Comparison of ENCODE assay signal across 7 cellular contexts in the genomic region with DNA sequence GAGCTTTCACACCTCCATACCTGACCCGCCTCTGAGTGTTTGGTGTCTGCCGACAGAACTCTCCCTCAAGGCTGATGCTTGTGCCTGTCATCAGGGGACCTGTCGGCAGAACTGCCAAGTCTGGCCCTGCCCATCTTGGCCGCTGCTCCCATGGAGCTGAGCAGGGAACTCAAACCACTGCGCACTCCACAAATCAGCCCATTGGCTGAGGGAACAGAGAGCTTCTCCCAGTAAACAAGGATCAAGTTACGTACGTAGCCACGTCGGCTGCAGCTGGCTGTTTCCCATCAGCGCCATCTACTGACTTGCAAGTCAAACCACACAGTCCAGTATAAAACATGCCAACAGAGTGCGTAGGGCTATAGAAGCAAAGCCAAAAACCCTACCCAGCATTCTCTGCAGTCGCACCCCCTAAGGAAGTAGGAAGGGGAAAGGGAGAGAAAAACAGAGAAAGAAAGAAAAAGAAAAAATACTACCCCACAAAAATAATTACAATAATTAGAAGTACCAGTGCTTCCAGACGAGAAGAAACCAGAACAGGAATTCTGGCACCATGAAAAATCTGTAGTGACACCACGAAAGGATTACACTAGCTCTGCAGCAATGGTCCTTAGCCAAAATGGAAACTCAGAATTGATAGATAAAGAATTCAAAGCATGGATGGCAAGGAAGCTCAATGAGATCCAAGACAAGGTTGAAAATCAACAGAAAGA. TPM values are rescaled to one million over a fixed set of nuclear protein-coding genes. Genes with fewer than 3 reads are reported as not detected.
DNase-seq lines count a peak whose midpoint lies in the region; ATAC-seq and TF ChIP-seq lines count a peak whose summit lies in the region.
"Had no signal": no experiment of that assay in that cellular context is flagged by ENCODE, and none has a peak within 500 bp of the region (broad histone marks: within the 10 kb centered on the region; RNA-seq: fewer than 3 reads in every experiment).

No MANE protein-coding gene starts in this region.

- no peak for TF ChIP-seq POLR2A in esophagus squamous epithelium (IDR thresholded peaks at IDR 0.05)

- no peak overlapping the region for H3K4me3 ChIP-seq in colonic mucosa
- H3K4me3 ChIP-seq in smooth muscle cell: peak overlapping the region; percentile 13
- peak overlapping the region in 1 of 4 donors; percentile 3 for H3K4me3 ChIP-seq in esophagus squamous epithelium

- H2AFZ ChIP-seq in smooth muscle cell (ENCODE audit: low read depth): peak overlapping the region; percentile 84

- no peak for ATAC-seq in GM18909 (IDR thresholded peaks at IDR 0.05; ENCODE audit: poor library complexity, unreplicated experiment)

- H3K9ac ChIP-seq in colonic mucosa (ENCODE audit: low read depth in 2 of 2, low read length in 2 of 2): no peak overlapping the region
- no peak overlapping the region for H3K9ac ChIP-seq in smooth muscle cell (ENCODE audit: low read depth)

- no peaks in the 10 kb centered on the region for H3K9me3 ChIP-seq in colonic mucosa
- no peaks in the 10 kb centered on the region for H3K9me3 ChIP-seq in smooth muscle cell (replicated peaks; ENCODE audit: low read depth)
- peaks cover 0 to 4% (median 0%) of the 10 kb centered on the region in 3 donors for H3K9me3 ChIP-seq in esophagus squamous epithelium

- TF ChIP-seq CTCF in GM13977 (IDR thresholded peaks at IDR 0.05; ENCODE audit: extremely low read depth, insufficient read depth, missing control alignments) (peak; percentile 35), colonic mucosa (IDR thresholded peaks at IDR 0.05) (peak; percentile 51), smooth muscle cell (IDR thresholded peaks at IDR 0.05; ENCODE audit: borderline replicate concordance, insufficient read depth, poor library complexity, severe bottlenecking) (peak; percentile 38), esophagus squamous epithelium (IDR thresholded peaks at IDR 0.05) (peak in 2 of 6 experiments; percentile 5 to 37)

- H3K36me3 ChIP-seq in colonic mucosa (no peaks in the 10 kb centered on the region), smooth muscle cell (ENCODE audit: low read depth) (no peaks in the 10 kb centered on the region), esophagus squamous epithelium (no peaks in the 10 kb centered on the region)

- no peak for DNase-seq in GM13977 (ENCODE audit: low spot score)
- DNase-seq in NCI-H2196 treated with DMSO at 0.1 percent for 48 hours (lab: John Stamatoyannopoulos, UW; ENCODE audit: unreplicated experiment): peak; percentile 45
- DNase-seq in colonic mucosa: peak; percentile 65
- DNase-seq in smooth muscle cell (lab: John Stamatoyannopoulos, UW; ENCODE audit: unreplicated experiment): no peak
- no peak for DNase-seq in esophagus squamous epithelium (lab: John Stamatoyannopoulos, UW)
- DNase-seq: activated B cell treated with CpG ODN at 0.5 μM for 24 hours had no signal

- H3K4me1 ChIP-seq in colonic mucosa (no peaks in the 10 kb centered on the region), smooth muscle cell (ENCODE audit: low read depth) (no peaks in the 10 kb centered on the region), esophagus squamous epithelium (no peaks in the 10 kb centered on the region)

- no peaks in the 10 kb centered on the region for H4K20me1 ChIP-seq in smooth muscle cell (ENCODE audit: low read depth)

- 17% methylated on average over 14 of the region's 14 CpGs for WGBS in smooth muscle cell (ENCODE audit: low lambda C conversion rate)
- WGBS in esophagus squamous epithelium, 2 donors: 43 to 59% methylated on average over 6 to 11 of the region's 14 CpGs

- intact Hi-C loops in colonic mucosa (cut with DNase I): loop anchor here (5.0 kb wide), 1 partner anchor 67 kb away; no protein-coding TSS in a partner anchor
- intact Hi-C loops in esophagus squamous epithelium (cut with DNase I): no loop called here

- H3K4me2 ChIP-seq in smooth muscle cell: peak overlapping the region; percentile 80

- H3K27me3 ChIP-seq in colonic mucosa (no peaks in the 10 kb centered on the region), smooth muscle cell (ENCODE audit: low read depth) (no peaks in the 10 kb centered on the region), esophagus squamous epithelium (no peaks in the 10 kb centered on the region)

- no peaks in the 10 kb centered on the region for H3K79me2 ChIP-seq in smooth muscle cell (ENCODE audit: low read depth)

- H3K27ac ChIP-seq in colonic mucosa: no peak overlapping the region
- H3K27ac ChIP-seq in smooth muscle cell (ENCODE audit: low read depth): no peak overlapping the region
- H3K27ac ChIP-seq in esophagus squamous epithelium: no peak overlapping the region

- in situ Hi-C loops in GM13977 (cut with MboI; ENCODE audit: low pct_unique_long_range_greater_than_20kb, low sequenced_read_pairs, unreplicated experiment): no loop called here

- no peaks in the 10 kb centered on the region for H3F3A ChIP-seq in smooth muscle cell (ENCODE audit: low read depth)

RNA-seq across cellular contexts. Expression of a gene that starts 13.1 kb away (rescaled TPM):
- total RNA-seq in colonic mucosa: not detected
- not detected in 2 replicates for total RNA-seq in smooth muscle cell
- polyA plus RNA-seq in smooth muscle cell: not detected in 2 replicates
- not detected for total RNA-seq in esophagus squamous epithelium
- total RNA-seq: activated B cell treated with CpG ODN at 0.5 μM for 24 hours had no signal

RNA-seq across cellular contexts. Expression of a gene that starts 16.8 kb away (rescaled TPM):
- total RNA-seq in colonic mucosa (not detected), smooth muscle cell (not detected in 2 replicates), esophagus squamous epithelium (not detected)
- not detected in 2 replicates for polyA plus RNA-seq in smooth muscle cell
- total RNA-seq: activated B cell treated with CpG ODN at 0.5 μM for 24 hours had no signal

RNA-seq across cellular contexts. Expression of a gene that starts 21.1 kb away (rescaled TPM):
- total RNA-seq in colonic mucosa: not detected
- not detected in 2 replicates for total RNA-seq in smooth muscle cell
- not detected in 2 replicates for polyA plus RNA-seq in smooth muscle cell
- total RNA-seq in esophagus squamous epithelium: not detected
- total RNA-seq: activated B cell treated with CpG ODN at 0.5 μM for 24 hours had no signal

RNA-seq across cellular contexts. Expression of a gene that starts 31.1 kb away (rescaled TPM):
- total RNA-seq in colonic mucosa: not detected
- total RNA-seq in smooth muscle cell: not detected in 2 replicates
- not detected in 2 replicates for polyA plus RNA-seq in smooth muscle cell
- not detected for total RNA-seq in esophagus squamous epithelium
- total RNA-seq: activated B cell treated with CpG ODN at 0.5 μM for 24 hours had no signal

RNA-seq across cellular contexts. Expression of a gene that starts 36.9 kb away (rescaled TPM):
- total RNA-seq in colonic mucosa: 1 to 10 TPM; 2.3 to 6.0 TPM
- total RNA-seq in smooth muscle cell: not detected in 2 replicates
- not detected in 2 replicates for polyA plus RNA-seq in smooth muscle cell
- total RNA-seq in esophagus squamous epithelium: not detected
- total RNA-seq: activated B cell treated with CpG ODN at 0.5 μM for 24 hours had no signal

Comparison
In these comparisons a context has a peak if more than half of its experiments do, and no peak if none do; other contexts are left out.
1. DNase-seq: peak in NCI-H2196 treated with DMSO at 0.1 percent for 48 hours (single experiment) and colonic mucosa (single experiment); none in GM13977 (single experiment), smooth muscle cell (single experiment) and esophagus squamous epithelium (single experiment).